Comparison of ENCODE assay signal across 12 cellular contexts in the genomic region with DNA sequence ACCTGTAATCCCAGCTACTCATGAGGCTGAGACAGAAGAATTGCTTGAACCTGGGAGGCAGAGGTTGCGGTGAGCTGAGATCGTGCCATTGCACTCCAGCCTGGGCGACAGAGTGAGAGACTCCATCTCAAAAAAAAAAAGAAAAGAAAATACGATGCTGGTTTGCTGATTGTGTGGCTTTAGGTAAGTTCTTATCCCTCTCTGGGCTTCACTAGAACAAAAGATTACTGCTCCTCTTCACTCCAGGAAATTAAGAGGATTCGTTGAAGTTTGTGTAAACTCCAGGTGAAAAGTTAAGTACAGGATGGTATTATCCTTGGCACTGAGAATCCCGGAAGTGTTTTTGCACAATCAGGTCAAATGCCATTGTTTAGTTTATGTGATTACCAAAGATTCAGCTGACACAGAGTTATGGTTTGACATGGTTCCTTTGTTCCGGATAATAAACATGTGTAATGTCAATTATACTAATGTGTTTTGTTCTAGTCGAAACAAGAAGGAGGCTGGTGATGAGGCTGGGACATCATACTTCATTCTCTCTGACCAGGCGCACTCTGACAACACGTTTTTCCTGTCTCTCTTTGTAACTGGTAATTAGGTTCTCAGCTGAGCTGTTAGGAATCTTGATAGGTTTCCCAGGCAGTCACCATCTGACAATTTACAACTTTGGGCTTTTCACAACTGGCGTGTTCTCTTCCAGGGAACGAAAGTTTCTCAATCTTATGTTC.
DNase-seq lines count a peak whose midpoint lies in the region; ATAC-seq lines count a peak whose summit lies in the region.
"Had no signal": no experiment of that assay in that cellular context is flagged by ENCODE, and none has a peak within 500 bp of the region (broad histone marks: within the 10 kb centered on the region; RNA-seq: fewer than 3 reads in every experiment).

No MANE protein-coding gene starts in this region.

- DNase-seq in COR-L47 (lab: John Stamatoyannopoulos, UW) (peak; percentile 47), NCI-H1417 (lab: John Stamatoyannopoulos, UW) (peak in 2 of 3 experiments; percentile 55 to 82), EL (no peak), T-helper 1 cell (no peak)
- DNase-seq: CD4-positive, alpha-beta memory T cell; natural killer cell; PC-3; stimulated activated CD4-positive, alpha-beta T cell treated with anti-CD3 and anti-CD28 coated beads, Interleukin-2, amount 100 ng/mL, for 24 hours had no signal

- H3K36me3 ChIP-seq in mucosa of rectum (ENCODE audit: control insufficient read depth in 2 of 2, insufficient read depth in 2 of 2, low read length in 2 of 2) = no peaks in the 10 kb centered on the region

- H3K27ac ChIP-seq in cingulate gyrus (ENCODE audit: low read depth, low read length) (peak overlapping the region; percentile 75), mucosa of rectum (ENCODE audit: low read depth in 2 of 2, low read length in 2 of 2) (peak overlapping the region; percentile 66 to 81)

- peak overlapping the region; percentile 44 to 57 for H3K4me3 ChIP-seq in mucosa of rectum (ENCODE audit: low read length in 2 of 2)

- ATAC-seq in GM18870 (IDR thresholded peaks at IDR 0.05; ENCODE audit: unreplicated experiment) = no peak
- no peak for ATAC-seq in HG03565 (IDR thresholded peaks at IDR 0.05; ENCODE audit: unreplicated experiment)
- ATAC-seq: natural killer cell, PC-3 had no signal

- H3K9ac ChIP-seq in mucosa of rectum (ENCODE audit: low read depth in 1 of 2, low read length in 2 of 2) = peak overlapping the region; percentile 45 to 47

- no peaks in the 10 kb centered on the region for H3K9me3 ChIP-seq in mucosa of rectum (ENCODE audit: control insufficient read depth in 2 of 2, low read length in 2 of 2)

- H3K4me1 ChIP-seq in mucosa of rectum (ENCODE audit: control insufficient read depth in 2 of 2, insufficient read depth in 2 of 2, low read length in 2 of 2) = peaks cover 7 to 8% of the 10 kb centered on the region in 2 donors

- H3K27me3 ChIP-seq in mucosa of rectum (ENCODE audit: control insufficient read depth in 2 of 2, insufficient read depth in 2 of 2, low read length in 2 of 2) = no peaks in the 10 kb centered on the region

Comparison
In these comparisons a context has a peak if more than half of its experiments do, and no peak if none do; other contexts are left out.
1. DNase-seq: peak in COR-L47 (single experiment) and NCI-H1417 (2 of 3); none in EL (single experiment) and T-helper 1 cell (0 of 5).